In the genomic region with DNA sequence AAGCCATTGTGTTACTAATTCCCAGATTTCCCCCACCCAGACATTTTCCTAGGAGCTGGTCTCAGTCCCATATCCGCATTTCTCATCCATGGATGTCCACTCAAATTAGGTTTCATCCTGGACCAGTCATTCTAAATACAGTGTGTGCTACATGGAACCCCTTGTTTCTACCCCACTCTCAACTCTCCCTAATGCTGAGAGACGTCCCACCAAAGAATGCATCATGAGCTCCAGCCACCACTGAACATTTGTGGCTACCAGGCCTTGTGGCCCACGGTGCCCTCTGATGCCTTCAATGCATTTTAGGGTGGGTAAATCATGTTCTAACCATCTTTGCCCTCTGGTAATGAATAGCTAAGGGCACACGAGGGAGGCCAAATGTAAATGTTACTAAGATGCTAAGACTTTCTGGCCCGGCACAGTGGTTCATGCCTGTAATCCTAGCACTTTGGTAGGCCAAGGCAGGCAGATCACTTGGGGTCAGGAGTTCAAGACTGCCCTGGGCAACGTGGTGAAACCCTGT, we compare ENCODE assay signal across 10 cellular contexts. TPM values are rescaled to one million over a fixed set of nuclear protein-coding genes. Genes with fewer than 3 reads are reported as not detected.
A peak's percentile ranks its signal among the peaks of the same experiment; 100 is the strongest.
DNase-seq lines count a peak whose midpoint lies in the region; ATAC-seq, FAIRE-seq and TF ChIP-seq lines count a peak whose summit lies in the region.
"Had no signal": no experiment of that assay in that cellular context is flagged by ENCODE, and none has a peak within 500 bp of the region (broad histone marks: within the 10 kb centered on the region; RNA-seq: fewer than 3 reads in every experiment).

No MANE protein-coding gene starts in this region.

- H3K79me2 ChIP-seq in MM.1S (ENCODE audit: low read length) (peaks cover 38% of the 10 kb centered on the region), GM12878 (ENCODE audit: control insufficient read depth, insufficient read depth, low read length) (peaks cover 38% of the 10 kb centered on the region)

- H3K4me2 ChIP-seq in MM.1S (ENCODE audit: low read depth, low read length) (peak overlapping the region; percentile 9; the same call in 1 of the 2 replicates), GM12878 (ENCODE audit: control insufficient read depth, insufficient read depth) (peak overlapping the region; percentile 81), skeletal muscle satellite cell (ENCODE audit: low read length) (peak overlapping the region; percentile 95)

- peaks cover 29% of the 10 kb centered on the region for H3K4me1 ChIP-seq in MM.1S (ENCODE audit: low read length)
- peaks cover 12% of the 10 kb centered on the region for H3K4me1 ChIP-seq in GM12878 (ENCODE audit: control insufficient read depth, insufficient read depth, low read length)
- peaks cover 19% of the 10 kb centered on the region for H3K4me1 ChIP-seq in skeletal muscle satellite cell (ENCODE audit: control insufficient read depth, insufficient read depth, low read length)
- peaks cover 0 to 35% (median 8%) of the 10 kb centered on the region in 4 donors for H3K4me1 ChIP-seq in tibial nerve
- peaks cover 29% of the 10 kb centered on the region for H3K4me1 ChIP-seq in suprapubic skin

- H3K9me2 ChIP-seq in MM.1S (replicated peaks; ENCODE audit: insufficient read depth, low read length): no peaks in the 10 kb centered on the region

- H3K27ac ChIP-seq in MM.1S (ENCODE audit: low read length): peak overlapping the region; percentile 80; the same call in 1 of the 2 replicates
- H3K27ac ChIP-seq in GM12878 (ENCODE audit: control insufficient read depth, insufficient read depth): 0 out of 2 replicates have a peak overlapping the region, but pooled peaks have one; percentile 2
- no peak overlapping the region for H3K27ac ChIP-seq in tibial nerve
- no peak overlapping the region for H3K27ac ChIP-seq in suprapubic skin

- peaks cover 40% of the 10 kb centered on the region for H4K20me1 ChIP-seq in MM.1S (ENCODE audit: insufficient read depth, low read length)
- peaks cover 12% of the 10 kb centered on the region for H4K20me1 ChIP-seq in GM12878 (ENCODE audit: control insufficient read depth, insufficient read depth)

- H3K36me3 ChIP-seq in MM.1S (replicated peaks; ENCODE audit: insufficient read depth, low read length) (peaks cover 22% of the 10 kb centered on the region), GM12878 (ENCODE audit: control insufficient read depth in 2 of 2, insufficient read depth in 2 of 2, low read length in 1 of 2) (peaks cover 13 to 36% of the 10 kb centered on the region in 2 experiments), skeletal muscle satellite cell (ENCODE audit: insufficient read depth, low read length) (peaks cover 39% of the 10 kb centered on the region), tibial nerve (peaks cover 0 to 65% (median 24%) of the 10 kb centered on the region in 3 donors), suprapubic skin (peaks cover 51% of the 10 kb centered on the region)

- H3K9ac ChIP-seq in MM.1S (ENCODE audit: low read length) (no peak overlapping the region), GM12878 (ENCODE audit: control insufficient read depth, insufficient read depth, low read length) (peak overlapping the region; percentile 95; the same call in 1 of the 2 replicates), skeletal muscle satellite cell (ENCODE audit: low read depth, low read length) (no peak overlapping the region)

- TF ChIP-seq CTCF in MM.1S (IDR thresholded peaks at IDR 0.05; ENCODE audit: low read length) (no peak), GM12878 (IDR thresholded peaks at IDR 0.05 in 2 of 3, conservative IDR thresholded peaks at IDR 0.05 in 1 of 3; ENCODE audit: control insufficient read depth in 2 of 3, extremely low read depth in 1 of 3, insufficient read depth in 1 of 3, low read depth in 3 of 3, low read length in 3 of 3) (no peak), tibial nerve (IDR thresholded peaks at IDR 0.05) (no peak), suprapubic skin (IDR thresholded peaks at IDR 0.05) (no peak)

- TF ChIP-seq EP300 in GM12878 (IDR thresholded peaks at IDR 0.05; ENCODE audit: borderline replicate concordance in 1 of 2, control insufficient read depth in 1 of 2, low read depth in 2 of 2, low read length in 2 of 2) (no peak), tibial nerve (IDR thresholded peaks at IDR 0.05) (no peak), suprapubic skin (IDR thresholded peaks at IDR 0.05) (no peak)

- H3K9me3 ChIP-seq in MM.1S (replicated peaks; ENCODE audit: insufficient read depth, low read length) (no peaks in the 10 kb centered on the region), GM12878 (replicated peaks; ENCODE audit: control insufficient read depth, insufficient read depth, low read length) (no peaks in the 10 kb centered on the region), skeletal muscle satellite cell (replicated peaks; ENCODE audit: low read length) (no peaks in the 10 kb centered on the region), tibial nerve (no peaks in the 10 kb centered on the region), suprapubic skin (no peaks in the 10 kb centered on the region)

- in situ Hi-C loops in GM12878 (cut with MboI): no loop called here

- TF ChIP-seq POLR2A in GM12878 (IDR thresholded peaks at IDR 0.05; ENCODE audit: low read depth, low read length): no peak
- TF ChIP-seq POLR2A in tibial nerve (IDR thresholded peaks at IDR 0.05): no peak
- TF ChIP-seq POLR2A in suprapubic skin (IDR thresholded peaks at IDR 0.05): no peak

- H2AFZ ChIP-seq in MM.1S (ENCODE audit: low read length) (no peak overlapping the region), GM12878 (ENCODE audit: control insufficient read depth, low read depth, low read length) (no peak overlapping the region)

- H3F3A ChIP-seq in MM.1S (ENCODE audit: insufficient read depth, low read length): peaks cover 69% of the 10 kb centered on the region

- RAD21 ChIA-PET in GM12878 (lab: Charles Lee; ENCODE audit: unreplicated experiment): interaction anchor here (0.6 to 6.3 kb wide), 7 partner anchors 22 to 250 kb away, joined by 3 to 108 read pairs (median 3); partner anchors contain the start of genes MED18 and TRNAU1AP

- SMC1A ChIA-PET in GM12878 (lab: Charles Lee; ENCODE audit: uncharacterized antibody, unreplicated experiment): interaction anchor here (0.5 to 7.6 kb wide), 14 partner anchors 11 to 521 kb away, joined by 3 to 83 read pairs (median 4); partner anchors contain the start of gene TRNAU1AP

- DNase-seq in activated T-cell treated with anti-CD3 and anti-CD28 coated beads, Interleukin-2, amount 50 U/mL, for 24 hours: no peak
- no peak for DNase-seq in activated T-cell treated with anti-CD3 and anti-CD28 coated beads for 4 hours
- DNase-seq in MM.1S: no peak
- DNase-seq in GM12878 (ENCODE audit: low read depth, low spot score): no peak
- no peak for DNase-seq in tibial nerve (ENCODE audit: low spot score in 2 of 2)
- no peak for DNase-seq in suprapubic skin (ENCODE audit: low spot score in 2 of 2)
- no peak for DNase-seq in CD1c-positive myeloid dendritic cell (ENCODE audit: extremely low spot score)
- DNase-seq: kidney, NCI-H510A had no signal

- TF ChIP-seq RAD21 in GM12878 (IDR thresholded peaks at IDR 0.05; ENCODE audit: insufficient read depth, low read depth, low read length): no peak

- ATAC-seq in GM12878: no peak

- no peaks in the 10 kb centered on the region for H3K27me3 ChIP-seq in MM.1S (replicated peaks; ENCODE audit: insufficient read depth, low read length)
- no peaks in the 10 kb centered on the region for H3K27me3 ChIP-seq in GM12878 (replicated peaks in 1 of 2; ENCODE audit: control insufficient read depth in 2 of 2, insufficient read depth in 2 of 2, low read length in 1 of 2)
- no peaks in the 10 kb centered on the region for H3K27me3 ChIP-seq in skeletal muscle satellite cell (ENCODE audit: control insufficient read depth, insufficient read depth, low read length)
- no peaks in the 10 kb centered on the region for H3K27me3 ChIP-seq in tibial nerve
- no peaks in the 10 kb centered on the region for H3K27me3 ChIP-seq in suprapubic skin

- peaks cover 81% of the 10 kb centered on the region for H3K36me3 Mint-ChIP-seq in activated T-cell treated with anti-CD3 and anti-CD28 coated beads, Interleukin-2, amount 50 U/mL, for 24 hours (ENCODE audit: low read depth)

- no TSS peak for BruUV-seq in GM12878 (replicated peaks; lab: Mats Ljungman, UMichigan)

- WGBS in GM12878 (ENCODE audit: insufficient coverage, insufficient replicate concordance, low lambda C conversion rate, missing lambda C conversion rate): 21% methylated on average over 6 of the region's 6 CpGs
- 66 to 75% methylated on average over 6 of the region's 6 CpGs for WGBS in tibial nerve, 2 donors
- WGBS in suprapubic skin: 74% methylated on average over 6 of the region's 6 CpGs

- H3K4me1 Mint-ChIP-seq in activated T-cell treated with anti-CD3 and anti-CD28 coated beads, Interleukin-2, amount 50 U/mL, for 24 hours (ENCODE audit: low read depth): peaks cover 36% of the 10 kb centered on the region

- no peak overlapping the region for H3K4me3 ChIP-seq in MM.1S (ENCODE audit: low read length)
- H3K4me3 ChIP-seq in GM12878: peak overlapping the region; percentile 99
- no peak overlapping the region for H3K4me3 ChIP-seq in skeletal muscle satellite cell (ENCODE audit: low read length)
- no peak overlapping the region for H3K4me3 ChIP-seq in tibial nerve
- H3K4me3 ChIP-seq in suprapubic skin: no peak overlapping the region

- H3K4me3 Mint-ChIP-seq in activated T-cell treated with anti-CD3 and anti-CD28 coated beads, Interleukin-2, amount 50 U/mL, for 24 hours: peak overlapping the region; percentile 95

- no peaks in the 10 kb centered on the region for H3K27me3 Mint-ChIP-seq in activated T-cell treated with anti-CD3 and anti-CD28 coated beads, Interleukin-2, amount 50 U/mL, for 24 hours

- H3K9me3 Mint-ChIP-seq in activated T-cell treated with anti-CD3 and anti-CD28 coated beads, Interleukin-2, amount 50 U/mL, for 24 hours: no peaks in the 10 kb centered on the region

- POLR2A ChIA-PET in GM12878 (lab: Charles Lee): interaction anchor here (0.5 to 8.6 kb wide), 18 partner anchors 8 to 333 kb away, joined by 3 to 132 read pairs (median 4); partner anchors contain the start of genes RCC1, TAF12 and TRNAU1AP

- CTCF ChIA-PET in GM12878 (lab: Yijun Ruan, JAX): interaction anchor here (0.8 to 5.5 kb wide), 11 partner anchors 8 to 329 kb away, joined by 3 to 49 read pairs (median 4); partner anchors contain the start of gene TRNAU1AP

- intact Hi-C loops in GM12878 (cut with micrococcal nuclease; ENCODE audit: unreplicated experiment): no loop called here

- peak overlapping the region; percentile 98 for H3K27ac Mint-ChIP-seq in activated T-cell treated with anti-CD3 and anti-CD28 coated beads, Interleukin-2, amount 50 U/mL, for 24 hours

- FAIRE-seq in GM12878 (lab: Jason Lieb, UNC): no peak
- FAIRE-seq: kidney had no signal

RNA-seq across cellular contexts. Expression of gene RAB42, which starts 13.3 kb away (rescaled TPM):
- total RNA-seq in GM12878 (2013; cell fraction: nucleolus; rRNA removed): 1.1 and 2.0 TPM in 2 replicates
- 0.76 and 0.96 TPM in 2 replicates for total RNA-seq in GM12878 (2014; rRNA removed)
- 0.28 and 0.49 TPM in 2 replicates for total RNA-seq in GM12878 (2014; rRNA removed; fragmentation: Illumina TruSeq; extraction: Trizol)
- 0.72 and 0.92 TPM in 2 replicates for total RNA-seq in GM12878 (2021)
- polyA plus RNA-seq in GM12878 (2011; ENCODE audit: low read depth): 0.75 TPM
- 4.2 and 4.5 TPM in 2 replicates for polyA plus RNA-seq in GM12878 (2011; rRNA removed)
- 5.8 and 6.1 TPM in 2 replicates for polyA plus RNA-seq in GM12878 (2011; cell fraction: cytosol; rRNA removed)
- polyA plus RNA-seq in GM12878 (2011; cell fraction: nucleus; rRNA removed): 1.4 and 2.3 TPM in 2 replicates
- polyA plus RNA-seq in GM12878 (2012): 0.72 and 1.2 TPM in 2 replicates
- 0.38 and 0.51 TPM in 2 replicates for polyA plus RNA-seq in GM12878 (2014; fragmentation: Illumina TruSeq; extraction: Trizol)
- polyA plus RNA-seq in GM12878 (2014; fragmentation: Nextera tagmentation; extraction: Ambion mirVana): under 1 TPM; 0.16 to 0.21 TPM
- 0.24 and 0.99 TPM in 2 replicates for polyA plus RNA-seq in GM12878 (2014; rRNA removed)
- under 1 TPM; 0.28 to 0.48 TPM for polyA plus RNA-seq in GM12878 (2016; fragmentation: Nextera tagmentation; extraction: Ambion mirVana)
- polyA minus RNA-seq in GM12878 (2011; rRNA and poly(A)+ RNA removed): 3.0 and 3.7 TPM in 2 replicates
- polyA minus RNA-seq in GM12878 (2011; cell fraction: cytosol; rRNA and poly(A)+ RNA removed): 1.6 and 1.9 TPM in 2 replicates
- polyA minus RNA-seq in GM12878 (2011; cell fraction: nucleus; rRNA and poly(A)+ RNA removed): 1.5 and 2.0 TPM in 2 replicates
- total RNA-seq in skeletal muscle satellite cell (2012; rRNA removed): 0.66 and 1.5 TPM in 2 replicates
- 1 to 10 TPM in 3 of 4 donors, under 1 TPM in 1; 0.87 to 8.7 (median 1.6) TPM for total RNA-seq in tibial nerve
- total RNA-seq in suprapubic skin: 1 to 10 TPM in 2 of 4 donors, under 1 TPM in 1, not detected in 1; 0.70 to 1.4 (median 1.4) TPM

RNA-seq across cellular contexts. Expression of gene TRNAU1AP, which starts 25.9 kb away (rescaled TPM):
- 99.4 and 101 TPM in 2 replicates for total RNA-seq in GM12878 (2013; cell fraction: nucleolus; rRNA removed)
- total RNA-seq in GM12878 (2014; rRNA removed): 24.3 and 28.2 TPM in 2 replicates
- 26.2 and 29.5 TPM in 2 replicates for total RNA-seq in GM12878 (2014; rRNA removed; fragmentation: Illumina TruSeq; extraction: Trizol)
- 30.8 and 35.6 TPM in 2 replicates for total RNA-seq in GM12878 (2021)
- 16.8 TPM for polyA plus RNA-seq in GM12878 (2011; ENCODE audit: low read depth)
- polyA plus RNA-seq in GM12878 (2011; rRNA removed): 60.7 and 67.0 TPM in 2 replicates
- 35.3 and 40.9 TPM in 2 replicates for polyA plus RNA-seq in GM12878 (2011; cell fraction: cytosol; rRNA removed)
- 49.4 and 62.4 TPM in 2 replicates for polyA plus RNA-seq in GM12878 (2011; cell fraction: nucleus; rRNA removed)
- polyA plus RNA-seq in GM12878 (2012): 26.9 and 27.2 TPM in 2 replicates
- 28.5 and 34.3 TPM in 2 replicates for polyA plus RNA-seq in GM12878 (2014; fragmentation: Illumina TruSeq; extraction: Trizol)
- 10 to 100 TPM; 53.1 to 53.8 TPM for polyA plus RNA-seq in GM12878 (2014; fragmentation: Nextera tagmentation; extraction: Ambion mirVana)
- 25.8 and 34.3 TPM in 2 replicates for polyA plus RNA-seq in GM12878 (2014; rRNA removed)
- polyA plus RNA-seq in GM12878 (2016; fragmentation: Nextera tagmentation; extraction: Ambion mirVana): 10 to 100 TPM; 28.5 to 32.8 TPM
- 31.7 and 32.2 TPM in 2 replicates for polyA minus RNA-seq in GM12878 (2011; rRNA and poly(A)+ RNA removed)
- 13.1 and 13.7 TPM in 2 replicates for polyA minus RNA-seq in GM12878 (2011; cell fraction: cytosol; rRNA and poly(A)+ RNA removed)
- 18.9 and 26.8 TPM in 2 replicates for polyA minus RNA-seq in GM12878 (2011; cell fraction: nucleus; rRNA and poly(A)+ RNA removed)
- 25.6 and 26.9 TPM in 2 replicates for total RNA-seq in skeletal muscle satellite cell (2012; rRNA removed)
- 10 to 100 TPM; 22.6 to 35.2 (median 29.3) TPM for total RNA-seq in tibial nerve
- total RNA-seq in suprapubic skin: 10 to 100 TPM; 17.6 to 36.7 (median 21.5) TPM

Comparison
In these comparisons a context has a peak if more than half of its experiments do, and no peak if none do; other contexts are left out.
1. H3K27ac ChIP-seq: peak in MM.1S (single experiment) and GM12878 (single experiment); none in tibial nerve (0 of 4) and suprapubic skin (single experiment).
2. H3K4me2 ChIP-seq: peak in every context shown above with its lines; median percentile 95 in skeletal muscle satellite cell; 81 in GM12878; 9 in MM.1S.